Comparison of ENCODE assay signal across 1 cellular context in the genomic region with DNA sequence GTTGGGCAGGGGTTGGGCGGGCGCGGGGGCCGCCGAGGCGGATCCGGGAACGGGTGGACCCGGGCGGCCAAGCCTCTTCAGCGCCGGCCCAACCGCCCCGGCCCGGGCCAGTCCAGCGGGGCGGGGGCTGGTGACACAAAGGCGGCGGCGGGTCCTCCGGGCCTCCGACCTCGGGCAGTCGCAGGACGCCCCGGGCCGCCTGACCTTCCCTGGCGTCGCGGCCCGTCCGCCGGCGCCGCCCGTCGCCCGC.
TF ChIP-seq lines count a peak whose summit lies in the region.

No MANE protein-coding gene starts in this region.

TF ChIP-seq in HepG2, 621 proteins besides CTCF, POLR2A, EP300 and RAD21 (continued from another document):
- no peak for TF ChIP-seq TFDP2 (CRISPR knock-in tag; IDR thresholded peaks at IDR 0.05)
- TF ChIP-seq PATZ1 (CRISPR knock-in tag; IDR thresholded peaks at IDR 0.05) = peak; percentile 27
- TF ChIP-seq RBFOX2 (IDR thresholded peaks at IDR 0.05; ENCODE audit: low read depth, low read length) = 0 out of 2 replicates have a peak, but pooled peaks have one; percentile 52
- peak; percentile 72 for TF ChIP-seq ZNF777 (CRISPR knock-in tag; IDR thresholded peaks at IDR 0.05)
- peak; percentile 75 for TF ChIP-seq POLR2G (IDR thresholded peaks at IDR 0.05; ENCODE audit: low read depth, low read length)
- TF ChIP-seq, protein P1, sequence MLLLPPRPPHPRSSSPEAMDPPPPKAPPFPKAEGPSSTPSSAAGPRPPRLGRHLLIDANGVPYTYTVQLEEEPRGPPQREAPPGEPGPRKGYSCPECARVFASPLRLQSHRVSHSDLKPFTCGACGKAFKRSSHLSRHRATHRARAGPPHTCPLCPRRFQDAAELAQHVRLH (CRISPR knock-in tag; IDR thresholded peaks at IDR 0.05; ENCODE audit: borderline replicate concordance, low read depth) = no peak
- TF ChIP-seq ARNT2 (CRISPR knock-in tag; IDR thresholded peaks at IDR 0.05; ENCODE audit: low read depth) = peak; percentile 51; the same call in 1 of the 2 replicates
- TF ChIP-seq SALL2 (CRISPR knock-in tag; IDR thresholded peaks at IDR 0.05) = peak; percentile 46; the same call in 1 of the 2 replicates
- TF ChIP-seq YEATS4 (CRISPR knock-in tag; IDR thresholded peaks at IDR 0.05; ENCODE audit: borderline replicate concordance) = peak; percentile 53; the same call in 1 of the 2 replicates
- peak; percentile 24; the same call in 1 of the 3 replicates for TF ChIP-seq MXI1 (IDR thresholded peaks at IDR 0.05; ENCODE audit: borderline replicate concordance, low read depth, low read length)
- 0 out of 2 replicates have a peak, but pooled peaks have one; percentile 14 for TF ChIP-seq PHF8 (CRISPR knock-in tag; IDR thresholded peaks at IDR 0.05)
- TF ChIP-seq SUZ12 (IDR thresholded peaks at IDR 0.05; ENCODE audit: low read depth, low read length) = no peak
- 0 out of 2 replicates have a peak, but pooled peaks have one; percentile 3 for TF ChIP-seq ZSCAN20 (CRISPR knock-in tag; IDR thresholded peaks at IDR 0.05; ENCODE audit: borderline replicate concordance)
- no peak for TF ChIP-seq TBX3 (IDR thresholded peaks at IDR 0.05; ENCODE audit: borderline replicate concordance)
- 0 out of 2 replicates have a peak, but pooled peaks have one; percentile 1 for TF ChIP-seq ZNF768 (CRISPR knock-in tag; IDR thresholded peaks at IDR 0.05)
- no peak for TF ChIP-seq GATA4 (IDR thresholded peaks at IDR 0.05; ENCODE audit: borderline replicate concordance, low read depth)
- 0 out of 2 replicates have a peak, but pooled peaks have one; percentile 9 for TF ChIP-seq HNF4G (IDR thresholded peaks at IDR 0.05; ENCODE audit: borderline replicate concordance, low read depth, low read length)
- no peak for TF ChIP-seq HNF4G (CRISPR knock-in tag; IDR thresholded peaks at IDR 0.05; ENCODE audit: borderline replicate concordance, low read depth)
